ENCODE assay signal across 8 cellular contexts in the genomic region with DNA sequence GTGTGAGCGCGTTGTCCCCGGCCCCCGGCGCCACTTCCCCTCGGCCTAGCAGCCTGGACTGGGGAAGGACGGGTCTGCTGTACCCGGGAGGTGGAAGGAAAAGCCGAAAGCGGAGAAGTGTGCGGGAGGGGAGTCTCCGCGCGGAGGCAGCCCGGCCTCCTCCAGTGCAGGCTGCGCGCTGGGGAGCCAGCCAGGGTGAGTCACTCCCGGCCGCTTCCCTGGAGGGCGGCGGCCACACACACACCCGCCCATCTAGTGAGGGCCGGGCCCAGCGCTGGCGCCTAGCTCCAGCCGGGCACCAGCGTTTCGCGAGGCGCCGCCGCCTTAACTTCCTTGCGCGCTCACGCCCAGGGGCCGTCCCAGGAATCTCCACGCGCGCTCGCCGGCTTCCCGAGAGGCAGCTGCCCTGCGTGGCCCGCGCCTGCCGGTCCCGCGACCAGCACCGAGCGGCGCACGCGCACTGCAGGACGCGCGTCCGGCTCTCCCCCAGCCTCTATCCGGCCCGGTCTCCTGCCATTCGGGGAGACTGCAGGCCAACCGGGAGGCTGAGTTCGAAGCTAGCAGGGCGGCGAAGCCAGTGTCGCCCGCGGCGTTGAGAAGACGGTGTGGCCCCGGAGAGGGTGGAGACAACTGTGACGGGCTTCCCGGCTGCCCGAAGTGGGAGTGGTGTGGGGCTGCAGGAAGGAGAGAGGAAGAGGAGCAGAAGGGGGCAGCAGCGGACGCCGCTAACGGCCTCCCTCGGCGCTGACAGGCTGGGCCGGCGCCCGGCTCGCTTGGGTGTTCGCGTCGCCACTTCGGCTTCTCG. TPM values are rescaled to one million over a fixed set of nuclear protein-coding genes. Genes with fewer than 3 reads are reported as not detected.
A peak's percentile ranks its signal among the peaks of the same experiment; 100 is the strongest.
DNase-seq lines count a peak whose midpoint lies in the region; ATAC-seq lines count a peak whose summit lies in the region.

A gene (plus strand): TSS at position 702 of the 805 bp plus-strand sequence. CDS start 36,716 bp downstream, outside the sequence.

- CTCF ChIA-PET in activated CD4-positive, alpha-beta T cell treated with anti-CD3 and anti-CD28 coated beads for 36 hours (lab: Charles Lee) = interaction anchor here (0.7 to 7.0 kb wide), 7 partner anchors 10 to 225 kb away, joined by 3 to 95 read pairs (median 4); no protein-coding TSS in a partner anchor

- no peaks in the 10 kb centered on the region for H3K9me3 Mint-ChIP-seq in activated CD4-positive, alpha-beta T cell treated with anti-CD3 and anti-CD28 coated beads for 36 hours (ENCODE audit: low read depth)

- no peaks in the 10 kb centered on the region for H3K27me3 Mint-ChIP-seq in activated CD4-positive, alpha-beta T cell treated with anti-CD3 and anti-CD28 coated beads for 36 hours

- ATAC-seq in GM18909 (IDR thresholded peaks at IDR 0.05; ENCODE audit: poor library complexity, unreplicated experiment) (peak; percentile 74), HG03196 (IDR thresholded peaks at IDR 0.05; ENCODE audit: unreplicated experiment) (peak; percentile 69), left lobe of liver (peak; percentile 88)
- ATAC-seq in activated CD4-positive, alpha-beta T cell treated with anti-CD3 and anti-CD28 coated beads for 36 hours = peak; percentile 84

- H3K4me1 Mint-ChIP-seq in activated CD4-positive, alpha-beta T cell treated with anti-CD3 and anti-CD28 coated beads for 36 hours = peaks cover 55% of the 10 kb centered on the region

- intact Hi-C loops in activated CD4-positive, alpha-beta T cell treated with anti-CD3 and anti-CD28 coated beads for 36 hours (cut with DNase I, micrococcal nuclease) = loop anchor here (1.0 to 10.0 kb wide), 16 partner anchors 13 to 1457 kb away; a partner anchor contains a TSS

- H3K27ac ChIP-seq in cingulate gyrus (ENCODE audit: low read depth, low read length) = peak within 1 kb of the TSS; percentile 96

- POLR2A ChIA-PET in activated CD4-positive, alpha-beta T cell treated with anti-CD3 and anti-CD28 coated beads for 36 hours (lab: Charles Lee) = interaction anchor here (1.0 to 1.4 kb wide), 2 partner anchors 13 to 599 kb away, joined by 3 to 6 read pairs; no protein-coding TSS in a partner anchor

- no peak within 1 kb of the TSS for H3K4me3 Mint-ChIP-seq in activated CD4-positive, alpha-beta T cell treated with anti-CD3 and anti-CD28 coated beads for 36 hours

- H3K36me3 Mint-ChIP-seq in activated CD4-positive, alpha-beta T cell treated with anti-CD3 and anti-CD28 coated beads for 36 hours (ENCODE audit: low read depth) = peaks cover 9% of the 10 kb centered on the region

- peak within 1 kb of the TSS; percentile 94 for H3K27ac Mint-ChIP-seq in activated CD4-positive, alpha-beta T cell treated with anti-CD3 and anti-CD28 coated beads for 36 hours

- DNase-seq in AG20443 (ENCODE audit: low spot score) = peak; percentile 95
- DNase-seq in NCI-H446 treated with DMSO at 0.1 percent for 48 hours (lab: John Stamatoyannopoulos, UW) = peak; percentile 93
- DNase-seq in activated CD4-positive, alpha-beta T cell treated with anti-CD3 and anti-CD28 coated beads for 36 hours = peak; percentile 91
- peak; percentile 93 for DNase-seq in left lobe of liver (ENCODE audit: low spot score)
- peak; percentile 72 for DNase-seq in stimulated activated CD4-positive, alpha-beta T cell treated with anti-CD3 and anti-CD28 coated beads, Interleukin-2, amount 100 ng/mL, for 4 hours (ENCODE audit: low read depth)

RNA-seq across cellular contexts. Expression of the gene that starts here (rescaled TPM):
- total RNA-seq in activated CD4-positive, alpha-beta T cell treated with anti-CD3 and anti-CD28 coated beads for 36 hours = 10 to 100 TPM; 19.4 to 19.5 TPM
- total RNA-seq in left lobe of liver = 3.9 TPM

Comparison
In these comparisons a context has a peak if more than half of its experiments do, and no peak if none do; other contexts are left out.
1. Peak in every context shown above with its lines: DNase-seq, ATAC-seq and H3K27ac ChIP-seq.